Comparison of ENCODE assay signal across 1 cellular context in genomic region chr5:122948319-122948718, GRCh38.
A peak's percentile ranks its signal among the peaks of the same experiment; 100 is the strongest.
TF ChIP-seq lines count a peak whose summit lies in the region.

No MANE protein-coding gene starts in this region.

TF ChIP-seq in IMR-90, 13 proteins besides CTCF, POLR2A, EP300 and RAD21 (continued from another document):
- TF ChIP-seq CHD1 (IDR thresholded peaks at IDR 0.05; ENCODE audit: low read depth, low read length) (no peak), CEBPB (IDR thresholded peaks at IDR 0.05; ENCODE audit: low read depth, low read length) (peak; percentile 58; the same call in 1 of the 2 replicates)
